1 cellular context compared by ENCODE assay signal in the genomic region with DNA sequence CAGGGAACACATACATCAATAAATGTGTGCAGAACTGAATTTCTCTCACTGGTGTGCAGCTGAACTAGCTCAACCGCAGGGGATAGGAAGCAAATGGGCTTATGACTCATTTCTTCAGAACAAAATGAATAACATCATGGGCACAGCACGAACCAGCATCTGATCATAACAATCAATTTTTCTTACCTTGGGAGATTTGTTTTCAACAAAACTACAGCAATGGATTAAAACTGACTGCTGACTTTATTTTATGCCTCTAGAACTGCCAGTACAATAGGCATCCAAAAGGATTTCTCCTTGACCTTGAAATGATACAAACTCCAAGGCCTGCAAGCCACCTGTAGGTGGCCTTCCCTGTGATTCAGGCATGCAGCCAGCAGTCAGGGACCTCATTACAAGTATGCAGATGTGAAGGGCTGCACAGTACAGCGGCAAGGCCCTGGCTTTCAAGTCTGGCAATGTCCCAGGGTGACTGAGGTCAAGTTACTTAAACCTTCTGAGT.
TF ChIP-seq lines count a peak whose summit lies in the region.

No MANE protein-coding gene starts in this region.

TF ChIP-seq in HepG2, 621 proteins besides CTCF, POLR2A, EP300 and RAD21 (continued from another document):
- TF ChIP-seq, protein P1, sequence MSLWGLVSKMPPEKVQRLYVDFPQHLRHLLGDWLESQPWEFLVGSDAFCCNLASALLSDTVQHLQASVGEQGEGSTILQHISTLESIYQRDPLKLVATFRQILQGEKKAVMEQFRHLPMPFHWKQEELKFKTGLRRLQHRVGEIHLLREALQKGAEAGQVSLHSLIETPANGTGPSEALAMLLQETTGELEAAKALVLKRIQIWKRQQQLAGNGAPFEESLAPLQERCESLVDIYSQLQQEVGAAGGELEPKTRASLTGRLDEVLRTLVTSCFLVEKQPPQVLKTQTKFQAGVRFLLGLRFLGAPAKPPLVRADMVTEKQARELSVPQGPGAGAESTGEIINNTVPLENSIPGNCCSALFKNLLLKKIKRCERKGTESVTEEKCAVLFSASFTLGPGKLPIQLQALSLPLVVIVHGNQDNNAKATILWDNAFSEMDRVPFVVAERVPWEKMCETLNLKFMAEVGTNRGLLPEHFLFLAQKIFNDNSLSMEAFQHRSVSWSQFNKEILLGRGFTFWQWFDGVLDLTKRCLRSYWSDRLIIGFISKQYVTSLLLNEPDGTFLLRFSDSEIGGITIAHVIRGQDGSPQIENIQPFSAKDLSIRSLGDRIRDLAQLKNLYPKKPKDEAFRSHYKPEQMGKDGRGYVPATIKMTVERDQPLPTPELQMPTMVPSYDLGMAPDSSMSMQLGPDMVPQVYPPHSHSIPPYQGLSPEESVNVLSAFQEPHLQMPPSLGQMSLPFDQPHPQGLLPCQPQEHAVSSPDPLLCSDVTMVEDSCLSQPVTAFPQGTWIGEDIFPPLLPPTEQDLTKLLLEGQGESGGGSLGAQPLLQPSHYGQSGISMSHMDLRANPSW (CRISPR knock-in tag; IDR thresholded peaks at IDR 0.05; ENCODE audit: borderline replicate concordance), result no peak
- TF ChIP-seq, protein P2, sequence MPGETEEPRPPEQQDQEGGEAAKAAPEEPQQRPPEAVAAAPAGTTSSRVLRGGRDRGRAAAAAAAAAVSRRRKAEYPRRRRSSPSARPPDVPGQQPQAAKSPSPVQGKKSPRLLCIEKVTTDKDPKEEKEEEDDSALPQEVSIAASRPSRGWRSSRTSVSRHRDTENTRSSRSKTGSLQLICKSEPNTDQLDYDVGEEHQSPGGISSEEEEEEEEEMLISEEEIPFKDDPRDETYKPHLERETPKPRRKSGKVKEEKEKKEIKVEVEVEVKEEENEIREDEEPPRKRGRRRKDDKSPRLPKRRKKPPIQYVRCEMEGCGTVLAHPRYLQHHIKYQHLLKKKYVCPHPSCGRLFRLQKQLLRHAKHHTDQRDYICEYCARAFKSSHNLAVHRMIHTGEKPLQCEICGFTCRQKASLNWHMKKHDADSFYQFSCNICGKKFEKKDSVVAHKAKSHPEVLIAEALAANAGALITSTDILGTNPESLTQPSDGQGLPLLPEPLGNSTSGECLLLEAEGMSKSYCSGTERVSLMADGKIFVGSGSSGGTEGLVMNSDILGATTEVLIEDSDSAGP (CRISPR knock-in tag; IDR thresholded peaks at IDR 0.05; ENCODE audit: borderline replicate concordance), result no peak
- TF ChIP-seq ZNF547 (CRISPR knock-in tag; IDR thresholded peaks at IDR 0.05) (no peak), CHD4 (IDR thresholded peaks at IDR 0.05; ENCODE audit: borderline replicate concordance, low read length) (no peak), RFXANK (CRISPR knock-in tag; IDR thresholded peaks at IDR 0.05) (no peak), PPARG (CRISPR knock-in tag; conservative IDR thresholded peaks at IDR 0.05) (no peak), SRF (IDR thresholded peaks at IDR 0.05; ENCODE audit: low read depth, low read length) (no peak), CENPT (CRISPR knock-in tag; IDR thresholded peaks at IDR 0.05; ENCODE audit: low read depth) (no peak), CBX5 (CRISPR knock-in tag; IDR thresholded peaks at IDR 0.05; ENCODE audit: borderline replicate concordance) (no peak), ATM (IDR thresholded peaks at IDR 0.05; ENCODE audit: borderline replicate concordance) (no peak)
- TF ChIP-seq, protein P3, sequence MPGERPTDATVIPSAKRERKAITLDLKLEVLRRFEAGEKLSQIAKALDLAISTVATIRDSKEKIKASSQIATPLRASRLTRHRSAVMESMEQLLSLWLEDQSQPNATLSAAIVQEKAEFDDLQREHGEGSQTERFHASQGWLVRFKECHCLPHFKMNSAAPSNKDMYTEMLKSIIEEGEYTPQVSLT (CRISPR knock-in tag; IDR thresholded peaks at IDR 0.05; ENCODE audit: borderline replicate concordance, low read depth), result no peak
TF ChIP-seq in HepG2: peak in this region for 0.
